ENCODE assay signal across 1 cellular context in genomic region chr17:42698736-42699414, GRCh38.
TF ChIP-seq lines count a peak whose summit lies in the region.

No MANE protein-coding gene starts in this region.

TF ChIP-seq in K562, 482 proteins besides CTCF, POLR2A, EP300 and RAD21 (continued from another document and continues in another):
- TF ChIP-seq DDX20 (tag; IDR thresholded peaks at IDR 0.05; ENCODE audit: low read depth): no peak
- peak in 1 of 2 experiments; percentile 79; a peak in 2 of 4 replicates for TF ChIP-seq SRF (CRISPR knock-in tag; IDR thresholded peaks at IDR 0.05)
- peak; percentile 98 for TF ChIP-seq HDAC2 (IDR thresholded peaks at IDR 0.05)
- no peak for TF ChIP-seq NELFE (IDR thresholded peaks at IDR 0.05; ENCODE audit: insufficient read depth, insufficient read length)
- TF ChIP-seq, protein P1, sequence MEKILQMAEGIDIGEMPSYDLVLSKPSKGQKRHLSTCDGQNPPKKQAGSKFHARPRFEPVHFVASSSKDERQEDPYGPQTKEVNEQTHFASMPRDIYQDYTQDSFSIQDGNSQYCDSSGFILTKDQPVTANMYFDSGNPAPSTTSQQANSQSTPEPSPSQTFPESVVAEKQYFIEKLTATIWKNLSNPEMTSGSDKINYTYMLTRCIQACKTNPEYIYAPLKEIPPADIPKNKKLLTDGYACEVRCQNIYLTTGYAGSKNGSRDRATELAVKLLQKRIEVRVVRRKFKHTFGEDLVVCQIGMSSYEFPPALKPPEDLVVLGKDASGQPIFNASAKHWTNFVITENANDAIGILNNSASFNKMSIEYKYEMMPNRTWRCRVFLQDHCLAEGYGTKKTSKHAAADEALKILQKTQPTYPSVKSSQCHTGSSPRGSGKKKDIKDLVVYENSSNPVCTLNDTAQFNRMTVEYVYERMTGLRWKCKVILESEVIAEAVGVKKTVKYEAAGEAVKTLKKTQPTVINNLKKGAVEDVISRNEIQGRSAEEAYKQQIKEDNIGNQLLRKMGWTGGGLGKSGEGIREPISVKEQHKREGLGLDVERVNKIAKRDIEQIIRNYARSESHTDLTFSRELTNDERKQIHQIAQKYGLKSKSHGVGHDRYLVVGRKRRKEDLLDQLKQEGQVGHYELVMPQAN (IDR thresholded peaks at IDR 0.05; ENCODE audit: borderline replicate concordance): no peak
- TF ChIP-seq NCOA4 (IDR thresholded peaks at IDR 0.05; ENCODE audit: partially characterized antibody): peak; percentile 76
- TF ChIP-seq MTA2 (IDR thresholded peaks at IDR 0.05; ENCODE audit: low read depth): peak; percentile 100
- peak; percentile 77 for TF ChIP-seq ETV1 (tag; conservative IDR thresholded peaks at IDR 0.05; ENCODE audit: low read depth)
- no peak for TF ChIP-seq ZNF778 (CRISPR knock-in tag; IDR thresholded peaks at IDR 0.05)
- TF ChIP-seq, protein P2, sequence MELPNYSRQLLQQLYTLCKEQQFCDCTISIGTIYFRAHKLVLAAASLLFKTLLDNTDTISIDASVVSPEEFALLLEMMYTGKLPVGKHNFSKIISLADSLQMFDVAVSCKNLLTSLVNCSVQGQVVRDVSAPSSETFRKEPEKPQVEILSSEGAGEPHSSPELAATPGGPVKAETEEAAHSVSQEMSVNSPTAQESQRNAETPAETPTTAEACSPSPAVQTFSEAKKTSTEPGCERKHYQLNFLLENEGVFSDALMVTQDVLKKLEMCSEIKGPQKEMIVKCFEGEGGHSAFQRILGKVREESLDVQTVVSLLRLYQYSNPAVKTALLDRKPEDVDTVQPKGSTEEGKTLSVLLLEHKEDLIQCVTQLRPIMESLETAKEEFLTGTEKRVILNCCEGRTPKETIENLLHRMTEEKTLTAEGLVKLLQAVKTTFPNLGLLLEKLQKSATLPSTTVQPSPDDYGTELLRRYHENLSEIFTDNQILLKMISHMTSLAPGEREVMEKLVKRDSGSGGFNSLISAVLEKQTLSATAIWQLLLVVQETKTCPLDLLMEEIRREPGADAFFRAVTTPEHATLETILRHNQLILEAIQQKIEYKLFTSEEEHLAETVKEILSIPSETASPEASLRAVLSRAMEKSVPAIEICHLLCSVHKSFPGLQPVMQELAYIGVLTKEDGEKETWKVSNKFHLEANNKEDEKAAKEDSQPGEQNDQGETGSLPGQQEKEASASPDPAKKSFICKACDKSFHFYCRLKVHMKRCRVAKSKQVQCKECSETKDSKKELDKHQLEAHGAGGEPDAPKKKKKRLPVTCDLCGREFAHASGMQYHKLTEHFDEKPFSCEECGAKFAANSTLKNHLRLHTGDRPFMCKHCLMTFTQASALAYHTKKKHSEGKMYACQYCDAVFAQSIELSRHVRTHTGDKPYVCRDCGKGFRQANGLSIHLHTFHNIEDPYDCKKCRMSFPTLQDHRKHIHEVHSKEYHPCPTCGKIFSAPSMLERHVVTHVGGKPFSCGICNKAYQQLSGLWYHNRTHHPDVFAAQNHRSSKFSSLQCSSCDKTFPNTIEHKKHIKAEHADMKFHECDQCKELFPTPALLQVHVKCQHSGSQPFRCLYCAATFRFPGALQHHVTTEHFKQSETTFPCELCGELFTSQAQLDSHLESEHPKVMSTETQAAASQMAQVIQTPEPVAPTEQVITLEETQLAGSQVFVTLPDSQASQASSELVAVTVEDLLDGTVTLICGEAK (IDR thresholded peaks at IDR 0.05): no peak
- TF ChIP-seq, protein P2 (CRISPR knock-in tag; IDR thresholded peaks at IDR 0.05): no peak
- peak; percentile 96 for TF ChIP-seq ZNF644 (tag; IDR thresholded peaks at IDR 0.05; ENCODE audit: low read depth)
- peak; percentile 61; the same call in 1 of the 2 replicates for TF ChIP-seq RAD51 (IDR thresholded peaks at IDR 0.05; ENCODE audit: borderline replicate concordance, low read depth)
- no peak for TF ChIP-seq SLC30A9 (CRISPR knock-in tag; IDR thresholded peaks at IDR 0.05)
- no peak for TF ChIP-seq ZNF551 (CRISPR knock-in tag; IDR thresholded peaks at IDR 0.05)
- TF ChIP-seq MCM2 (IDR thresholded peaks at IDR 0.05; ENCODE audit: low read depth): no peak
- peak; percentile 96 for TF ChIP-seq ZNF175 (CRISPR knock-in tag; IDR thresholded peaks at IDR 0.05; ENCODE audit: low read depth)
- peak; percentile 64; the same call in 1 of the 2 replicates for TF ChIP-seq SREBF1 (IDR thresholded peaks at IDR 0.05; ENCODE audit: borderline replicate concordance, low read depth, low read length)
- no peak; the same call in 1 of the 2 replicates for TF ChIP-seq SMC3 (conservative IDR thresholded peaks at IDR 0.05; ENCODE audit: insufficient read depth, low read depth, low read length)
- no peak for TF ChIP-seq KAT2B (IDR thresholded peaks at IDR 0.05; ENCODE audit: low read depth, low read length)
- TF ChIP-seq CREB1 (IDR thresholded peaks at IDR 0.05): peak; percentile 82
- no peak for TF ChIP-seq CREB1 (CRISPR knock-in tag; IDR thresholded peaks at IDR 0.05)
- no peak for TF ChIP-seq PRPF4 (IDR thresholded peaks at IDR 0.05; ENCODE audit: insufficient read depth, low read depth, low read length, poor library complexity, severe bottlenecking)
- TF ChIP-seq ZHX1 (conservative IDR thresholded peaks at IDR 0.05; ENCODE audit: low read length): 0 out of 2 replicates have a peak, but pooled peaks have one; percentile 74
- TF ChIP-seq PHF21A (IDR thresholded peaks at IDR 0.05; ENCODE audit: borderline replicate concordance, low read depth): peak; percentile 85; the same call in 1 of the 2 replicates
- TF ChIP-seq RFX1 (IDR thresholded peaks at IDR 0.05): no peak
- TF ChIP-seq, protein P3, sequence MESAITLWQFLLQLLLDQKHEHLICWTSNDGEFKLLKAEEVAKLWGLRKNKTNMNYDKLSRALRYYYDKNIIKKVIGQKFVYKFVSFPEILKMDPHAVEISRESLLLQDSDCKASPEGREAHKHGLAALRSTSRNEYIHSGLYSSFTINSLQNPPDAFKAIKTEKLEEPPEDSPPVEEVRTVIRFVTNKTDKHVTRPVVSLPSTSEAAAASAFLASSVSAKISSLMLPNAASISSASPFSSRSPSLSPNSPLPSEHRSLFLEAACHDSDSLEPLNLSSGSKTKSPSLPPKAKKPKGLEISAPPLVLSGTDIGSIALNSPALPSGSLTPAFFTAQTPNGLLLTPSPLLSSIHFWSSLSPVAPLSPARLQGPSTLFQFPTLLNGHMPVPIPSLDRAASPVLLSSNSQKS (CRISPR knock-in tag; IDR thresholded peaks at IDR 0.05): no peak
- TF ChIP-seq TAF15 (IDR thresholded peaks at IDR 0.05; ENCODE audit: low read depth, low read length): no peak
- peak; percentile 100 for TF ChIP-seq TAL1 (IDR thresholded peaks at IDR 0.05)
- no peak for TF ChIP-seq RBM25 (IDR thresholded peaks at IDR 0.05; ENCODE audit: low read depth, low read length, severe bottlenecking)
- TF ChIP-seq, protein P4, sequence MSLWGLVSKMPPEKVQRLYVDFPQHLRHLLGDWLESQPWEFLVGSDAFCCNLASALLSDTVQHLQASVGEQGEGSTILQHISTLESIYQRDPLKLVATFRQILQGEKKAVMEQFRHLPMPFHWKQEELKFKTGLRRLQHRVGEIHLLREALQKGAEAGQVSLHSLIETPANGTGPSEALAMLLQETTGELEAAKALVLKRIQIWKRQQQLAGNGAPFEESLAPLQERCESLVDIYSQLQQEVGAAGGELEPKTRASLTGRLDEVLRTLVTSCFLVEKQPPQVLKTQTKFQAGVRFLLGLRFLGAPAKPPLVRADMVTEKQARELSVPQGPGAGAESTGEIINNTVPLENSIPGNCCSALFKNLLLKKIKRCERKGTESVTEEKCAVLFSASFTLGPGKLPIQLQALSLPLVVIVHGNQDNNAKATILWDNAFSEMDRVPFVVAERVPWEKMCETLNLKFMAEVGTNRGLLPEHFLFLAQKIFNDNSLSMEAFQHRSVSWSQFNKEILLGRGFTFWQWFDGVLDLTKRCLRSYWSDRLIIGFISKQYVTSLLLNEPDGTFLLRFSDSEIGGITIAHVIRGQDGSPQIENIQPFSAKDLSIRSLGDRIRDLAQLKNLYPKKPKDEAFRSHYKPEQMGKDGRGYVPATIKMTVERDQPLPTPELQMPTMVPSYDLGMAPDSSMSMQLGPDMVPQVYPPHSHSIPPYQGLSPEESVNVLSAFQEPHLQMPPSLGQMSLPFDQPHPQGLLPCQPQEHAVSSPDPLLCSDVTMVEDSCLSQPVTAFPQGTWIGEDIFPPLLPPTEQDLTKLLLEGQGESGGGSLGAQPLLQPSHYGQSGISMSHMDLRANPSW (CRISPR knock-in tag; IDR thresholded peaks at IDR 0.05): 0 out of 2 replicates have a peak, but pooled peaks have one; percentile 87
- TF ChIP-seq TEAD4 (IDR thresholded peaks at IDR 0.05; ENCODE audit: low read length): peak; percentile 100
- no peak for TF ChIP-seq TEAD4 (CRISPR knock-in tag; IDR thresholded peaks at IDR 0.05; ENCODE audit: borderline replicate concordance)
- TF ChIP-seq VEZF1 (CRISPR knock-in tag; IDR thresholded peaks at IDR 0.05): peak; percentile 100
- TF ChIP-seq FOXK1 (CRISPR knock-in tag; IDR thresholded peaks at IDR 0.05; ENCODE audit: borderline replicate concordance): no peak
- no peak for TF ChIP-seq TSHZ1 (CRISPR knock-in tag; IDR thresholded peaks at IDR 0.05)
- no peak for TF ChIP-seq ZNF586 (CRISPR knock-in tag; conservative IDR thresholded peaks at IDR 0.05)
- peak; percentile 91 for TF ChIP-seq PYGO2 (tag; IDR thresholded peaks at IDR 0.05)
- no peak; the same call in 1 of the 2 replicates for TF ChIP-seq HSF4 (CRISPR knock-in tag; IDR thresholded peaks at IDR 0.05; ENCODE audit: borderline replicate concordance)
- TF ChIP-seq XRCC4 (IDR thresholded peaks at IDR 0.05; ENCODE audit: extremely low read depth, insufficient read depth, insufficient read length): no peak
